ENCODE assay signal across 8 cellular contexts in the genomic region with DNA sequence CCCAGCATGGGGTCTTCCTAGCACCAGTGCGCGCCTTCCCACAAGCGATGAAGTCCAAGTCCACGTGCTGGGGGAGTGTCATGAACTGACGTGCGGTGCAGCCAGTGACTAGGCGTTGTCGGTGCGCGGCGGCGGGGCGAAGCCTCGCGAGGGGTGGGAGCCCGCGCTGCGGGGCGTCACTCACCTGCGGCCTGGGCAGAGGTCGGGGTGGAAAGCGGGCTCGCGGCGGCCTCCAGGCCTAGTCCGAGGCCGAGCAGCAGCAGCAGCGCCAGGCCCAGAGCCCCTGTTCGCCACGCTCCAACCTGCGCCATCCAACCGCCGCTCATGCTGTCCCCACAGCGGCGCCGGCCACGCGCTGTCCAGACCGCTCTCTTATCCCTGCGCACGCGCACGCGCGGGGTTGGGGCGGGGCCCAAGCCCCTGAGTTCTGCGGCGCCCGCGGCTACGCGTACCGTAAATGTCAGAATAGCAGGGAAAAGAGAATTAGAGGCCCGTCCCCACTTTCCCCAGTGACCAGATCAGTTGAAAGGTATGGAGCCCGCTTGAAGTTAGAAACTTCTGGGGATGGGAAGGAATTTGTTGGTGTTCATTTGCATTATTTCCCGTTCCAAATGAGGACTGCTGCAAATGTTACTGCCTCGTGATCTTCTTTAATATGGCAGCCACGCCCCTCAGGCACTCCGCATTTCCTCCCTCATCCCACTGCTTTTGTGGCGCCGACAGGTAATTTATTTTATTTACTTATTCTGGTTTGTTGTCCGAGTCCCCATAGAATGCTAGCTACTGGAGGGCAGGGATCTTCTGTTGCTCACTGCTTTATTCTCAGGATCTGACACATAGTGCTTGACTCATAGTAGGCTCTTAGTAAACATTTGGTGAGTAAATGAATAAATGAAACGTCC. TPM values are rescaled to one million over a fixed set of nuclear protein-coding genes. Genes with fewer than 3 reads are reported as not detected.
DNase-seq lines count a peak whose midpoint lies in the region; ATAC-seq, FAIRE-seq and TF ChIP-seq lines count a peak whose summit lies in the region.

A gene (minus strand): TSS at position 394 of the 902 bp plus-strand sequence. CDS start 68 bp downstream, at position 326.

- H3K27ac Mint-ChIP-seq in activated naive CD8-positive, alpha-beta T cell treated with anti-CD3 and anti-CD28 coated beads, Interleukin-2, amount 10 ng/mL, durations not matched to agents 7 days and 5 days: peak within 1 kb of the TSS; percentile 93

- DNase-seq in GDM1 (lab: John Stamatoyannopoulos, UW): peak; percentile 44
- peak; percentile 90 for DNase-seq in HEK293T (ENCODE audit: extremely low spot score)
- peak; percentile 90 for DNase-seq in NCI-H1105 (lab: John Stamatoyannopoulos, UW)
- DNase-seq in activated naive CD8-positive, alpha-beta T cell treated with anti-CD3 and anti-CD28 coated beads, Interleukin-2, amount 10 ng/mL, durations not matched to agents 7 days and 5 days: peak; percentile 94
- peak; percentile 95 for DNase-seq in Right ventricle myocardium superior
- peak; percentile 85 to 96 (median 88) for DNase-seq in pancreas

- H3K4me3 ChIP-seq in SU-DHL-6 (ENCODE audit: insufficient read depth, low read length, poor library complexity, severe bottlenecking): peak within 1 kb of the TSS; percentile 66
- H3K4me3 ChIP-seq in pancreas: peak within 1 kb of the TSS; percentile 51 to 73 (median 54)
- H3K4me3 ChIP-seq in thymus (ENCODE audit: low read length): peak within 1 kb of the TSS; percentile 80

- H3K4me1 ChIP-seq in pancreas (peaks cover 0 to 6% (median 0%) of the 10 kb centered on the region in 3 donors), thymus (ENCODE audit: control insufficient read depth, insufficient read depth, low read length) (peaks cover 14% of the 10 kb centered on the region)

- H4K20me1 ChIP-seq in SU-DHL-6 (ENCODE audit: low read depth, low read length): no peaks in the 10 kb centered on the region

- H3K9me3 ChIP-seq in SU-DHL-6 (ENCODE audit: insufficient read depth, low read length) (no peaks in the 10 kb centered on the region), pancreas (no peaks in the 10 kb centered on the region), thymus (ENCODE audit: control insufficient read depth) (peaks cover 1% of the 10 kb centered on the region)

- peaks cover 26% of the 10 kb centered on the region for H3K79me2 ChIP-seq in SU-DHL-6 (ENCODE audit: insufficient read depth, low read length)

- 0% methylated on average over 44 to 63 of the region's 63 CpGs for WGBS in pancreas, 2 donors
- whole genome bisulfite sequencing in thymus: 1% methylated on average over 63 of the region's 63 CpGs

- FAIRE-seq in pancreas (lab: Jason Lieb, UNC): no peak

- H3K36me3 ChIP-seq in SU-DHL-6 (ENCODE audit: low read length) (no peaks in the 10 kb centered on the region), pancreas (peaks cover 0 to 8% (median 0%) of the 10 kb centered on the region in 3 donors), thymus (ENCODE audit: control insufficient read depth, insufficient read depth) (peaks cover 41% of the 10 kb centered on the region)

- intact Hi-C loops in Right ventricle myocardium superior (cut with DNase I) (no loop called here), pancreas (cut with DNase I) (no loop called here)

- peak within 1 kb of the TSS; percentile 95 for H3K4me3 Mint-ChIP-seq in activated naive CD8-positive, alpha-beta T cell treated with anti-CD3 and anti-CD28 coated beads, Interleukin-2, amount 10 ng/mL, durations not matched to agents 7 days and 5 days

- peak; percentile 90 for ATAC-seq in activated naive CD8-positive, alpha-beta T cell treated with anti-CD3 and anti-CD28 coated beads, Interleukin-2, amount 10 ng/mL, durations not matched to agents 7 days and 5 days (ENCODE audit: low read depth)
- ATAC-seq in Right ventricle myocardium superior (ENCODE audit: poor library complexity) (peak; percentile 98), pancreas (peak; percentile 97 to 98 (median 98))

- H3K27ac ChIP-seq in SU-DHL-6 (ENCODE audit: low read depth, low read length) (peak within 1 kb of the TSS; percentile 63), pancreas (peak within 1 kb of the TSS in 2 of 4 donors; percentile 12 to 54), thymus (ENCODE audit: low read depth) (no peak within 1 kb of the TSS)

- H3K9me2 ChIP-seq in SU-DHL-6 (replicated peaks; ENCODE audit: insufficient read depth, low read length): no peaks in the 10 kb centered on the region

- H3K9ac ChIP-seq in SU-DHL-6 (ENCODE audit: low read length): peak within 1 kb of the TSS; percentile 87

- H2AFZ ChIP-seq in SU-DHL-6 (ENCODE audit: low read depth, low read length, severe bottlenecking): peak within 1 kb of the TSS; percentile 72

- POLR2A ChIA-PET in HEK293T (lab: Yijun Ruan, JAX): no interaction called here
- POLR2A ChIA-PET in activated naive CD8-positive, alpha-beta T cell treated with anti-CD3 and anti-CD28 coated beads, Interleukin-2, amount 10 ng/mL, durations not matched to agents 7 days and 5 days (lab: Charles Lee): interaction anchor here (0.5 to 2.6 kb wide), 4 partner anchors 10 to 27 kb away, joined by 3 to 12 read pairs (median 6); a partner anchor contains a TSS

- no peaks in the 10 kb centered on the region for H3K27me3 Mint-ChIP-seq in activated naive CD8-positive, alpha-beta T cell treated with anti-CD3 and anti-CD28 coated beads, Interleukin-2, amount 10 ng/mL, durations not matched to agents 7 days and 5 days

- H3K36me3 Mint-ChIP-seq in activated naive CD8-positive, alpha-beta T cell treated with anti-CD3 and anti-CD28 coated beads, Interleukin-2, amount 10 ng/mL, durations not matched to agents 7 days and 5 days: peaks cover 9% of the 10 kb centered on the region

- peaks cover 23% of the 10 kb centered on the region for H3K4me1 Mint-ChIP-seq in activated naive CD8-positive, alpha-beta T cell treated with anti-CD3 and anti-CD28 coated beads, Interleukin-2, amount 10 ng/mL, durations not matched to agents 7 days and 5 days

- no peaks in the 10 kb centered on the region for H3F3A ChIP-seq in SU-DHL-6 (ENCODE audit: insufficient read depth)

- H3K27me3 ChIP-seq in SU-DHL-6 (ENCODE audit: low read length) (no peaks in the 10 kb centered on the region), pancreas (no peaks in the 10 kb centered on the region), thymus (ENCODE audit: control insufficient read depth, insufficient read depth) (no peaks in the 10 kb centered on the region)

- TF ChIP-seq CTCF in SU-DHL-6 (IDR thresholded peaks at IDR 0.05; ENCODE audit: insufficient read depth, low read length, poor library complexity, severe bottlenecking): no peak
- TF ChIP-seq CTCF in pancreas (IDR thresholded peaks at IDR 0.05): no peak

- peak within 1 kb of the TSS; percentile 87 for H3K4me2 ChIP-seq in SU-DHL-6 (ENCODE audit: low read depth, low read length, poor library complexity, severe bottlenecking)

- no peaks in the 10 kb centered on the region for H3K9me3 Mint-ChIP-seq in activated naive CD8-positive, alpha-beta T cell treated with anti-CD3 and anti-CD28 coated beads, Interleukin-2, amount 10 ng/mL, durations not matched to agents 7 days and 5 days

- CTCF ChIA-PET in HEK293T (lab: Yijun Ruan, JAX): no interaction called here

TF ChIP-seq in HEK293T, 16 proteins besides CTCF, POLR2A, EP300 and RAD21:
- TF ChIP-seq CTBP1 (IDR thresholded peaks at IDR 0.05; ENCODE audit: borderline replicate concordance) (no peak), L3MBTL2 (conservative IDR thresholded peaks at IDR 0.05) (peak; percentile 96)
- TF ChIP-seq, protein P1, sequence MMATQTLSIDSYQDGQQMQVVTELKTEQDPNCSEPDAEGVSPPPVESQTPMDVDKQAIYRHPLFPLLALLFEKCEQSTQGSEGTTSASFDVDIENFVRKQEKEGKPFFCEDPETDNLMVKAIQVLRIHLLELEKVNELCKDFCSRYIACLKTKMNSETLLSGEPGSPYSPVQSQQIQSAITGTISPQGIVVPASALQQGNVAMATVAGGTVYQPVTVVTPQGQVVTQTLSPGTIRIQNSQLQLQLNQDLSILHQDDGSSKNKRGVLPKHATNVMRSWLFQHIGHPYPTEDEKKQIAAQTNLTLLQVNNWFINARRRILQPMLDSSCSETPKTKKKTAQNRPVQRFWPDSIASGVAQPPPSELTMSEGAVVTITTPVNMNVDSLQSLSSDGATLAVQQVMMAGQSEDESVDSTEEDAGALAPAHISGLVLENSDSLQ (IDR thresholded peaks at IDR 0.05): peak; percentile 97

RNA-seq across cellular contexts. Expression of the gene that starts here (rescaled TPM):
- total RNA-seq in activated naive CD8-positive, alpha-beta T cell treated with anti-CD3 and anti-CD28 coated beads, Interleukin-2, amount 10 ng/mL, durations not matched to agents 7 days and 5 days: 10 to 100 TPM; 36.1 to 38.4 TPM
- total RNA-seq in Right ventricle myocardium superior: 34.5 TPM
- 10 to 100 TPM; 13.8 to 24.4 (median 18.2) TPM for total RNA-seq in pancreas
- polyA plus RNA-seq in pancreas: 10 to 100 TPM; 22.2 to 58.4 TPM
- 31.9 TPM for polyA plus RNA-seq in thymus

Comparison
In these comparisons a context has a peak if more than half of its experiments do, and no peak if none do; other contexts are left out.
1. DNase-seq: peak in every context shown above with its lines; median percentile 95 in Right ventricle myocardium superior; 94 in activated naive CD8-positive, alpha-beta T cell treated with anti-CD3 and anti-CD28 coated beads, Interleukin-2, amount 10 ng/mL, durations not matched to agents 7 days and 5 days; 90 in HEK293T; 90 in NCI-H1105; 88 in pancreas; 44 in GDM1.